ENCODE assay signal across 19 cellular contexts in genomic region chr4:172838943-172839342, GRCh38.
"Had no signal": no experiment of that assay in that cellular context is flagged by ENCODE, and none has a peak within 500 bp of the region (broad histone marks: within the 10 kb centered on the region; RNA-seq: fewer than 3 reads in every experiment).

No MANE protein-coding gene starts in this region.

- H3K36me3 ChIP-seq: colonic mucosa, esophagus squamous epithelium, gastrocnemius medialis, heart right ventricle, left lung, lower lobe of right lung had no signal

- H3K4me1 ChIP-seq: colonic mucosa, esophagus squamous epithelium, gastrocnemius medialis, heart right ventricle, left lung, lower lobe of right lung had no signal

- ATAC-seq: effector memory CD8-positive, alpha-beta T cell; gastrocnemius medialis; heart right ventricle; left lung; left ventricle myocardium superior; naive thymus-derived CD4-positive, alpha-beta T cell had no signal

- H3K27me3 ChIP-seq: colonic mucosa, gastrocnemius medialis, left lung had no signal

- DNase-seq: colonic mucosa; cortex of kidney; effector CD8-positive, alpha-beta T cell; effector memory CD8-positive, alpha-beta T cell; endodermal cell; esophagus squamous epithelium; foreskin fibroblast; foreskin melanocyte; gastrocnemius medialis; glutamatergic neuron; head of caudate nucleus; heart right ventricle; hippocampal formation; kidney glomerular epithelial cell; left lung; left ventricle myocardium superior; lower lobe of right lung; mesenchymal stem cell; naive thymus-derived CD4-positive, alpha-beta T cell had no signal

- H3K9me3 ChIP-seq: colonic mucosa, esophagus squamous epithelium, gastrocnemius medialis, heart right ventricle, left lung, lower lobe of right lung had no signal

- H3K27ac ChIP-seq: colonic mucosa, esophagus squamous epithelium, gastrocnemius medialis, heart right ventricle, left lung, lower lobe of right lung had no signal

- H3K4me3 ChIP-seq: colonic mucosa, esophagus squamous epithelium, gastrocnemius medialis, heart right ventricle, left lung, lower lobe of right lung had no signal
